Comparison of ENCODE assay signal across 17 cellular contexts in the genomic region with DNA sequence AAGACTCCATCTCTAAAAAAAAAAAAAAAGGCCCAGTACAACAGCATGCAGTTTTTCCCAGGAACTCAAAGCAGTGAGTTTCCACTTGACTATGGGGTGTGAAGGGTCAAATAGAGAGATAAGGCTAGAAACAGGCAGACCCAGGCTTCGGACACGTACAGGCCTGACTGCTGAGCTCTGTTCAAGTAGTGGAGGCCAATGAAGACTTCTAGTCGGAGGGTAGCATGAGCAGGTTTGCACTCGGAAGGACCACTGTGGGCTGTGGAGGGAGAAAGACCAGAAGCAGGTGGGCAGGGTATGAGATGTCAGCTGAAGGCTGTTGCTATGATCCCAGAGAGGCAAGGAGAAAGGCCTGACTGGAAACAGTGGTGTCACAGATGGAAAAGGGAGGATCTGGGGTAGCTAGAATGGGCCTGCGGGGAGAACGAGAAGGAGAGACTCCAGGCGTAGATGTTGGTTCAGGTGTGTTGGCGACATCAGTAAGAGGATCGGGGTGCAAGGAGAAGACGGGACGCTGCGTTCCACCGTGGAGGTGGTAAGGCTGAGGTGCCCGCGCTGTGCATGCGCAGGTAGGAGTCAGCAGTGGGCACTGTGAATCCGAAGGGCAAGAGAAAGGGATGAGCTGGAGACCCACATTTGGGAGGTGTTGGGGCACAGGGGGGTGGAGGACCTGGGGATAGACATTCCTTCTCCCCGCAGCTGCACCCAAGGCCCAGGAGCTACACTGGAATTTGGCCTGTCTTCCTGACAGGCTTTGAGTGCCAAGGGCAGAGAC. TPM values are rescaled to one million over a fixed set of nuclear protein-coding genes. Genes with fewer than 3 reads are reported as not detected.
DNase-seq lines count a peak whose midpoint lies in the region; ATAC-seq lines count a peak whose summit lies in the region.
"Had no signal": no experiment of that assay in that cellular context is flagged by ENCODE, and none has a peak within 500 bp of the region (broad histone marks: within the 10 kb centered on the region; RNA-seq: fewer than 3 reads in every experiment).

No MANE protein-coding gene starts in this region.

- H3K27me3 Mint-ChIP-seq in activated CD4-positive, alpha-beta T cell treated with anti-CD3 and anti-CD28 coated beads for 36 hours, result no peaks in the 10 kb centered on the region
- no peaks in the 10 kb centered on the region for H3K27me3 Mint-ChIP-seq in central memory CD8-positive, alpha-beta T cell

- H3K9me3 Mint-ChIP-seq in activated CD4-positive, alpha-beta T cell treated with anti-CD3 and anti-CD28 coated beads for 36 hours (ENCODE audit: low read depth), result no peaks in the 10 kb centered on the region
- no peaks in the 10 kb centered on the region for H3K9me3 Mint-ChIP-seq in central memory CD8-positive, alpha-beta T cell
- H3K9me3 Mint-ChIP-seq: activated naive CD4-positive, alpha-beta T cell treated with anti-CD3 and anti-CD28 coated beads, Interleukin-2, amount 50 U/mL, for 72 hours had no signal

- POLR2A ChIA-PET in activated CD4-positive, alpha-beta T cell treated with anti-CD3 and anti-CD28 coated beads for 36 hours (lab: Charles Lee), result no interaction called here

- peak overlapping the region; percentile 40 for H3K27ac Mint-ChIP-seq in activated CD4-positive, alpha-beta T cell treated with anti-CD3 and anti-CD28 coated beads for 36 hours
- H3K27ac Mint-ChIP-seq in central memory CD8-positive, alpha-beta T cell (ENCODE audit: low read depth), result peak overlapping the region; percentile 27

- CTCF ChIA-PET in activated CD4-positive, alpha-beta T cell treated with anti-CD3 and anti-CD28 coated beads for 36 hours (lab: Charles Lee), result no interaction called here

- intact Hi-C loops in activated CD4-positive, alpha-beta T cell treated with anti-CD3 and anti-CD28 coated beads for 36 hours (cut with DNase I, micrococcal nuclease), result no loop called here
- intact Hi-C loops in sciatic nerve (cut with DNase I), result no loop called here

- DNase-seq in activated CD4-positive, alpha-beta T cell treated with anti-CD3 and anti-CD28 coated beads for 36 hours, result no peak
- no peak for DNase-seq in activated CD4-positive, alpha-beta T cell treated with anti-CD3 and anti-CD28 coated beads, Interleukin-2, amount 50 U/mL, for 1 hour
- peak; percentile 14 for DNase-seq in HuH-7.5 (ENCODE audit: low spot score)
- DNase-seq in central memory CD8-positive, alpha-beta T cell (ENCODE audit: low spot score in 2 of 2), result no peak
- DNase-seq in sciatic nerve (ENCODE audit: low spot score), result peak; percentile 44
- no peak for DNase-seq in GM19240 (ENCODE audit: insufficient read length, low spot score)
- no peak for DNase-seq in HCEC 1CT
- DNase-seq in NCI-H1436 (lab: John Stamatoyannopoulos, UW), result no peak
- DNase-seq: activated CD8-positive, alpha-beta memory T cell treated with anti-CD3 and anti-CD28 coated beads, Interleukin-2, amount 50 U/mL, for 4 hours; BE2C; mesendoderm; NCI-H1105 treated with DMSO at 0.1 percent for 48 hours; NCI-H524 treated with DMSO at 0.1 percent for 48 hours; SK-N-SH had no signal

- peaks cover 14% of the 10 kb centered on the region for H3K4me1 Mint-ChIP-seq in activated CD4-positive, alpha-beta T cell treated with anti-CD3 and anti-CD28 coated beads for 36 hours
- H3K4me1 Mint-ChIP-seq in central memory CD8-positive, alpha-beta T cell, result peaks cover 17% of the 10 kb centered on the region

- ATAC-seq in activated CD4-positive, alpha-beta T cell treated with anti-CD3 and anti-CD28 coated beads for 36 hours, result no peak
- no peak for ATAC-seq in central memory CD8-positive, alpha-beta T cell (replicated peaks; ENCODE audit: extremely low read depth, poor library complexity, severe bottlenecking)
- ATAC-seq in sciatic nerve, result no peak
- ATAC-seq: activated naive CD4-positive, alpha-beta T cell treated with anti-CD3 and anti-CD28 coated beads, Interleukin-2, amount 50 U/mL, for 72 hours had no signal

- H3K4me3 Mint-ChIP-seq in activated CD4-positive, alpha-beta T cell treated with anti-CD3 and anti-CD28 coated beads for 36 hours, result no peak overlapping the region
- no peak overlapping the region for H3K4me3 Mint-ChIP-seq in central memory CD8-positive, alpha-beta T cell

- H3K36me3 Mint-ChIP-seq in activated CD4-positive, alpha-beta T cell treated with anti-CD3 and anti-CD28 coated beads for 36 hours (ENCODE audit: low read depth), result peaks cover 28% of the 10 kb centered on the region
- H3K36me3 Mint-ChIP-seq in central memory CD8-positive, alpha-beta T cell (ENCODE audit: insufficient read depth), result peaks cover 57% of the 10 kb centered on the region
- H3K36me3 Mint-ChIP-seq: activated naive CD4-positive, alpha-beta T cell treated with anti-CD3 and anti-CD28 coated beads, Interleukin-2, amount 50 U/mL, for 72 hours had no signal

RNA-seq across cellular contexts. Expression of a gene that starts 38.5 kb away (rescaled TPM):
- 10 to 100 TPM; 28.2 to 29.4 TPM for total RNA-seq in activated CD4-positive, alpha-beta T cell treated with anti-CD3 and anti-CD28 coated beads for 36 hours
- total RNA-seq in sciatic nerve, result 24.6 TPM

RNA-seq across cellular contexts. Expression of a gene that starts 49.4 kb away (rescaled TPM):
- 100 to 1,000 TPM; 114 to 147 TPM for total RNA-seq in activated CD4-positive, alpha-beta T cell treated with anti-CD3 and anti-CD28 coated beads for 36 hours
- 112 TPM for total RNA-seq in sciatic nerve

RNA-seq across cellular contexts. Expression of a gene that starts 58.9 kb away (rescaled TPM):
- 1 to 10 TPM; 1.3 to 1.6 TPM for total RNA-seq in activated CD4-positive, alpha-beta T cell treated with anti-CD3 and anti-CD28 coated beads for 36 hours
- total RNA-seq in sciatic nerve, result 1.3 TPM
- total RNA-seq: glomerular endothelial cell, skeletal muscle tissue had no signal

Comparison
In these comparisons a context has a peak if more than half of its experiments do, and no peak if none do; other contexts are left out.
1. DNase-seq: peak in HuH-7.5 (single experiment) and sciatic nerve (single experiment); none in activated CD4-positive, alpha-beta T cell treated with anti-CD3 and anti-CD28 coated beads for 36 hours (single experiment), activated CD4-positive, alpha-beta T cell treated with anti-CD3 and anti-CD28 coated beads, Interleukin-2, amount 50 U/mL, for 1 hour (single experiment), central memory CD8-positive, alpha-beta T cell (0 of 2), GM19240 (single experiment), HCEC 1CT (single experiment) and NCI-H1436 (single experiment).